Comparison of ENCODE assay signal across 8 cellular contexts in genomic region chr3:51982838-51983577, GRCh38. TPM values are rescaled to one million over a fixed set of nuclear protein-coding genes. Genes with fewer than 3 reads are reported as not detected.
DNase-seq lines count a peak whose midpoint lies in the region; ATAC-seq lines count a peak whose summit lies in the region.

Gene ACY1, plus strand, starts transcription at chr3:51983535. Its CDS starts 530 bp downstream, at chr3:51984065.

- ATAC-seq in HG02571 (IDR thresholded peaks at IDR 0.05; ENCODE audit: unreplicated experiment), result peak; percentile 69

- peak; percentile 36 for DNase-seq in NCI-H1105 treated with DMSO at 0.1 percent for 48 hours (lab: John Stamatoyannopoulos, UW)
- DNase-seq in NCI-H1105 (lab: John Stamatoyannopoulos, UW), result no peak
- peak; percentile 17 to 38 for DNase-seq in NCI-H1930 (lab: John Stamatoyannopoulos, UW)
- DNase-seq in activated CD4-positive, CD25-positive, alpha-beta regulatory T cell treated with anti-CD3 and anti-CD28 coated beads, Interleukin-2, amount 50 U/mL, for 72 hours, result peak; percentile 82
- DNase-seq in cerebellum (ENCODE audit: low spot score), result peak; percentile 67
- DNase-seq in kidney glomerular epithelial cell (lab: John Stamatoyannopoulos, UW), result peak; percentile 63
- DNase-seq in stimulated activated CD4-positive, alpha-beta T cell treated with anti-CD3 and anti-CD28 coated beads, Interleukin-15, amount 100 ng/mL, for 48 hours (ENCODE audit: low read depth in 2 of 2), result peak; percentile 68 to 79

RNA-seq across cellular contexts. Expression of gene ACY1, which starts in this region (rescaled TPM):
- 8.0 TPM for total RNA-seq in cerebellum
